Comparison of ENCODE assay signal across 9 cellular contexts in the genomic region with DNA sequence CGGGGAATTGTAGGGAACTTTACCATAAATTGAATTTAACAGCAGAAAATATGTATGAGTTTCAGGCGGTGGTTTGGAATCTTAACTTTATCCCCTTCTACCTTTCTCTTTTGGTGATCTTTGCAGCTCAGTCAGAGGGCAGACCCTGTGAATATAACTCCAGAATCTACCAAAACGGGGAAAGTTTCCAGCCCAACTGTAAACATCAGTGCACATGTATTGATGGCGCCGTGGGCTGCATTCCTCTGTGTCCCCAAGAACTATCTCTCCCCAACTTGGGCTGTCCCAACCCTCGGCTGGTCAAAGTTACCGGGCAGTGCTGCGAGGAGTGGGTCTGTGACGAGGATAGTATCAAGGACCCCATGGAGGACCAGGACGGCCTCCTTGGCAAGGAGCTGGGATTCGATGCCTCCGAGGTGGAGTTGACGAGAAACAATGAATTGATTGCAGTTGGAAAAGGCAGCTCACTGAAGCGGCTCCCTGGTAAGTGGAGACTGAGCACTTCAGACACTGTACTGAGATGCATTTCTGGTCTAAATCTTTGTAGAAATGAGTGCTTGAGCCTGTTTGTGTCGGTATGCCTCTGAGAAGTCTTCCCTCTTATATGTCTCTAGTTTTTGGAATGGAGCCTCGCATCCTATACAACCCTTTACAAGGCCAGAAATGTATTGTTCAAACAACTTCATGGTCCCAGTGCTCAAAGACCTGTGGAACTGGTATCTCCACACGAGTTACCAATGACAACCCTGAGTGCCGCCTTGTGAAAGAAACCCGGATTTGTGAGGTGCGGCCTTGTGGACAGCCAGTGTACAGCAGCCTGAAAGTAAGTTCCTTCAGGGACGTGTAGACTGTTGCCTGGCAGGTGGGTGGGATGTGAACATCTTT. TPM values are rescaled to one million over a fixed set of nuclear protein-coding genes. Genes with fewer than 3 reads are reported as not detected.
A peak's percentile ranks its signal among the peaks of the same experiment; 100 is the strongest.
DNase-seq lines count a peak whose midpoint lies in the region; ATAC-seq and TF ChIP-seq lines count a peak whose summit lies in the region.
"Had no signal": no experiment of that assay in that cellular context is flagged by ENCODE, and none has a peak within 500 bp of the region (broad histone marks: within the 10 kb centered on the region; RNA-seq: fewer than 3 reads in every experiment).

No MANE protein-coding gene starts in this region.

- DNase-seq in RKO (ENCODE audit: low spot score) (peak; percentile 88), fibroblast of gingiva (ENCODE audit: low read depth) (peak; percentile 72), osteocyte (ENCODE audit: extremely low spot score, unreplicated experiment) (no peak), GM10266 (ENCODE audit: extremely low spot score) (no peak)
- no peak for DNase-seq in activated naive CD4-positive, alpha-beta T cell treated with anti-CD3 and anti-CD28 coated beads, Interleukin-2, amount 50 U/mL, for 16 hours

- no peaks in the 10 kb centered on the region for H3K9me3 Mint-ChIP-seq in osteocyte (ENCODE audit: unreplicated experiment)

- TF ChIP-seq CTCF in osteocyte (IDR thresholded peaks at IDR 0.05) (peak; percentile 57), GM10266 (IDR thresholded peaks at IDR 0.05; ENCODE audit: control insufficient read depth, insufficient read depth, low read depth, missing control alignments) (no peak)

- ATAC-seq in GM19467 (IDR thresholded peaks at IDR 0.05; ENCODE audit: unreplicated experiment) (no peak), HG02884 (IDR thresholded peaks at IDR 0.05; ENCODE audit: unreplicated experiment) (no peak)

- peaks cover 17% of the 10 kb centered on the region for H3K4me1 ChIP-seq in ES-I3 (ENCODE audit: insufficient read depth, low read length)

- peak overlapping the region; percentile 97 for H3K4me3 Mint-ChIP-seq in osteocyte (ENCODE audit: unreplicated experiment)

- peaks cover 56% of the 10 kb centered on the region for H3K4me1 Mint-ChIP-seq in osteocyte (ENCODE audit: unreplicated experiment)

- H3K27me3 Mint-ChIP-seq in osteocyte (ENCODE audit: unreplicated experiment) = no peaks in the 10 kb centered on the region

- H3K27ac Mint-ChIP-seq in osteocyte (ENCODE audit: unreplicated experiment) = peak overlapping the region; percentile 99

- H3K36me3 Mint-ChIP-seq in osteocyte (ENCODE audit: unreplicated experiment) = peaks cover 22% of the 10 kb centered on the region

- H3K9me3 ChIP-seq in ES-I3 (ENCODE audit: control insufficient read depth, insufficient read depth, low read length) = no peaks in the 10 kb centered on the region

- H3K9ac ChIP-seq in ES-I3 (ENCODE audit: low read depth, low read length) = peak overlapping the region; percentile 98
- H3K9ac ChIP-seq: KMS-11 had no signal

- H3K36me3 ChIP-seq in ES-I3 (ENCODE audit: insufficient read depth, low read length) = peaks cover 22% of the 10 kb centered on the region

RNA-seq across cellular contexts. Expression of gene CCN1, which starts 1.5 kb away (rescaled TPM):
- total RNA-seq in osteocyte = 412 and 526 TPM in 2 replicates

Comparison
In these comparisons a context has a peak if more than half of its experiments do, and no peak if none do; other contexts are left out.
1. DNase-seq: peak in RKO (single experiment) and fibroblast of gingiva (single experiment); none in osteocyte (single experiment), activated naive CD4-positive, alpha-beta T cell treated with anti-CD3 and anti-CD28 coated beads, Interleukin-2, amount 50 U/mL, for 16 hours (single experiment) and GM10266 (single experiment).